Comparison of ENCODE assay signal across 8 cellular contexts in genomic region chr17:35051183-35051578, GRCh38. TPM values are rescaled to one million over a fixed set of nuclear protein-coding genes. Genes with fewer than 3 reads are reported as not detected.
DNase-seq lines count a peak whose midpoint lies in the region; ATAC-seq and TF ChIP-seq lines count a peak whose summit lies in the region.

No MANE protein-coding gene starts in this region.

- H3K4me3 Mint-ChIP-seq in chondrocyte (ENCODE audit: unreplicated experiment) (no peak overlapping the region), nephron (no peak overlapping the region)

- no peaks in the 10 kb centered on the region for H3K27me3 Mint-ChIP-seq in chondrocyte (ENCODE audit: low read depth)
- no peaks in the 10 kb centered on the region for H3K27me3 Mint-ChIP-seq in nephron (ENCODE audit: low read depth)

- H3K79me2 ChIP-seq in DND-41 (ENCODE audit: insufficient read depth, low read length): peaks cover 51% of the 10 kb centered on the region

- H3K4me1 Mint-ChIP-seq in chondrocyte (ENCODE audit: low read depth) (peaks cover 26% of the 10 kb centered on the region), nephron (peaks cover 25% of the 10 kb centered on the region)

- POLR2A ChIA-PET in HEK293T (lab: Yijun Ruan, JAX): no interaction called here

- peak; percentile 36 for TF ChIP-seq POLR2A in NB4 (IDR thresholded peaks at IDR 0.05; ENCODE audit: extremely low read depth, insufficient read length)

- H3K4me1 ChIP-seq in DND-41 (ENCODE audit: insufficient read depth, low read length): peaks cover 61% of the 10 kb centered on the region

- no peaks in the 10 kb centered on the region for H3K27me3 ChIP-seq in DND-41 (ENCODE audit: insufficient read depth, low read length, poor library complexity)

- peak overlapping the region; percentile 54 for H3K4me2 ChIP-seq in DND-41 (ENCODE audit: insufficient read depth, low read length)

- peak overlapping the region; percentile 98 for H3K27ac ChIP-seq in DND-41 (ENCODE audit: low read length)

- H2AFZ ChIP-seq in DND-41 (ENCODE audit: low read depth, low read length): peak overlapping the region; percentile 68

- no peak for TF ChIP-seq CTCF in DND-41 (IDR thresholded peaks at IDR 0.05; ENCODE audit: borderline replicate concordance, extremely low read depth, low read length, poor library complexity, severe bottlenecking)
- TF ChIP-seq CTCF in NB4 (IDR thresholded peaks at IDR 0.05; ENCODE audit: low read depth, low read length): no peak
- no peak for TF ChIP-seq CTCF in chondrocyte (IDR thresholded peaks at IDR 0.05)
- TF ChIP-seq CTCF in nephron (IDR thresholded peaks at IDR 0.05; ENCODE audit: unreplicated experiment in 3 of 3): no peak

- H3K9me3 ChIP-seq in DND-41 (ENCODE audit: insufficient read depth, low read length, severe bottlenecking): no peaks in the 10 kb centered on the region

- H3K27ac Mint-ChIP-seq in chondrocyte (ENCODE audit: unreplicated experiment) (peak overlapping the region; percentile 10), nephron (peak overlapping the region; percentile 1 to 73 (median 33))

- H3K9me3 Mint-ChIP-seq in chondrocyte (ENCODE audit: low read depth): no peaks in the 10 kb centered on the region
- no peaks in the 10 kb centered on the region for H3K9me3 Mint-ChIP-seq in nephron

- peak overlapping the region in 1 of 2 experiments; percentile 26; a peak in 2 of 4 replicates for H3K4me3 ChIP-seq in DND-41 (ENCODE audit: low read depth in 1 of 2, low read length in 2 of 2)
- peak overlapping the region; percentile 55 for H3K4me3 ChIP-seq in NB4 (ENCODE audit: low read depth, low read length)

- ATAC-seq in DND-41 (ENCODE audit: insufficient read depth, low read depth) (peak; percentile 96), GM21360 (IDR thresholded peaks at IDR 0.05; ENCODE audit: unreplicated experiment) (peak; percentile 62)

- no peaks in the 10 kb centered on the region for H3K36me3 ChIP-seq in DND-41 (ENCODE audit: insufficient read depth, low read length)

- no peaks in the 10 kb centered on the region for H4K20me1 ChIP-seq in DND-41 (ENCODE audit: insufficient read depth, low read length)

- H3K36me3 Mint-ChIP-seq in chondrocyte (ENCODE audit: low read depth) (peaks cover 5% of the 10 kb centered on the region), nephron (ENCODE audit: low read depth) (no peaks in the 10 kb centered on the region)

- CTCF ChIA-PET in HEK293T (lab: Yijun Ruan, JAX): no interaction called here

- DNase-seq in DND-41: peak; percentile 64
- DNase-seq in NB4 (ENCODE audit: low read depth): peak; percentile 90
- no peak for DNase-seq in chondrocyte (ENCODE audit: low spot score)
- no peak for DNase-seq in HEK293T (ENCODE audit: extremely low spot score)
- DNase-seq in globus pallidus (ENCODE audit: low spot score): no peak
- no peak for DNase-seq in DMS 273 (lab: John Stamatoyannopoulos, UW; ENCODE audit: unreplicated experiment)

- H3K9ac ChIP-seq in DND-41 (ENCODE audit: low read depth, low read length): peak overlapping the region; percentile 57

TF ChIP-seq in HEK293T, 16 proteins besides CTCF, POLR2A, EP300 and RAD21:
- TF ChIP-seq NFRKB (IDR thresholded peaks at IDR 0.05) (no peak), FOXM1 (IDR thresholded peaks at IDR 0.05; ENCODE audit: borderline replicate concordance) (no peak), ARNT (IDR thresholded peaks at IDR 0.05) (no peak), ELF4 (IDR thresholded peaks at IDR 0.05) (no peak), TARDBP (IDR thresholded peaks at IDR 0.05) (no peak), BHLHE40 (IDR thresholded peaks at IDR 0.05; ENCODE audit: borderline replicate concordance) (no peak), CTBP1 (IDR thresholded peaks at IDR 0.05; ENCODE audit: borderline replicate concordance) (no peak), L3MBTL2 (conservative IDR thresholded peaks at IDR 0.05) (no peak), PKNOX1 (IDR thresholded peaks at IDR 0.05) (no peak), FOXA1 (IDR thresholded peaks at IDR 0.05) (no peak), FOXK2 (IDR thresholded peaks at IDR 0.05) (no peak), SP1 (IDR thresholded peaks at IDR 0.05) (no peak), HDGF (IDR thresholded peaks at IDR 0.05; ENCODE audit: borderline replicate concordance) (no peak), SUZ12 (IDR thresholded peaks at IDR 0.05) (no peak), ZNF384 (IDR thresholded peaks at IDR 0.05) (no peak), LEF1 (IDR thresholded peaks at IDR 0.05; ENCODE audit: borderline replicate concordance) (no peak)

RNA-seq across cellular contexts. Expression of gene RFFL, which starts 12.3 kb away (rescaled TPM):
- total RNA-seq in chondrocyte: 11.1 to 16.5 TPM (median 14.0 TPM) in 3 replicates

Comparison
In these comparisons a context has a peak if more than half of its experiments do, and no peak if none do; other contexts are left out.
1. DNase-seq: peak in DND-41 (single experiment) and NB4 (single experiment); none in chondrocyte (single experiment), HEK293T (single experiment), globus pallidus (single experiment) and DMS 273 (single experiment).